Comparison of ENCODE assay signal across 2 cellular contexts in the genomic region with DNA sequence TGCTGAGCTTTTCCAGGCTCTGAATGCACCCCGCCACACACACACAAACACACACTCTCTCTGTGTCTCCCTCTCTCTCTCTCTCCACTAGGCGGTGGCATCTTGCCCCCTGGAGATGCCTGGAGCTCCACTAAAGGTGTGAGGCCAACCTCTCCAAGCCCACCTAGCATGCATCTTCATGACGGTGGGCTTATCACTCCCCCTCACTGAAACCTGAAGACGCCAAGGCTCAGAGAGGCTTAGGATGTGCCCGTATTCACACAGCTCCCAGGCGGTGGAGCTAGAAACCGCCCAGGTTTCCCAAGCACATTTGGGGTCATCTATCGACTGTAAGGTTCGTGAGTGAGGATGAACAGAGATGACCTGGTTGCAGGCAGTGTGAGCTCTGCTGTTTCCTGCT.
TF ChIP-seq lines count a peak whose summit lies in the region.

No MANE protein-coding gene starts in this region.

TF ChIP-seq in A549, 52 proteins besides CTCF, POLR2A, EP300 and RAD21:
- TF ChIP-seq ZSCAN20 (CRISPR knock-in tag; IDR thresholded peaks at IDR 0.05) (no peak), TP53 (CRISPR knock-in tag; IDR thresholded peaks at IDR 0.05) (no peak), FOSL2 (IDR thresholded peaks at IDR 0.05) (no peak), FOSL2 (CRISPR knock-in tag; IDR thresholded peaks at IDR 0.05) (no peak), REST (IDR thresholded peaks at IDR 0.05) (no peak), NR3C1 (IDR thresholded peaks at IDR 0.05) (no peak), USF2 (IDR thresholded peaks at IDR 0.05) (no peak)
TF ChIP-seq in A549: peak in this region for 0.

TF ChIP-seq in H1, 55 proteins besides CTCF, POLR2A, EP300 and RAD21:
- TF ChIP-seq, protein P1, sequence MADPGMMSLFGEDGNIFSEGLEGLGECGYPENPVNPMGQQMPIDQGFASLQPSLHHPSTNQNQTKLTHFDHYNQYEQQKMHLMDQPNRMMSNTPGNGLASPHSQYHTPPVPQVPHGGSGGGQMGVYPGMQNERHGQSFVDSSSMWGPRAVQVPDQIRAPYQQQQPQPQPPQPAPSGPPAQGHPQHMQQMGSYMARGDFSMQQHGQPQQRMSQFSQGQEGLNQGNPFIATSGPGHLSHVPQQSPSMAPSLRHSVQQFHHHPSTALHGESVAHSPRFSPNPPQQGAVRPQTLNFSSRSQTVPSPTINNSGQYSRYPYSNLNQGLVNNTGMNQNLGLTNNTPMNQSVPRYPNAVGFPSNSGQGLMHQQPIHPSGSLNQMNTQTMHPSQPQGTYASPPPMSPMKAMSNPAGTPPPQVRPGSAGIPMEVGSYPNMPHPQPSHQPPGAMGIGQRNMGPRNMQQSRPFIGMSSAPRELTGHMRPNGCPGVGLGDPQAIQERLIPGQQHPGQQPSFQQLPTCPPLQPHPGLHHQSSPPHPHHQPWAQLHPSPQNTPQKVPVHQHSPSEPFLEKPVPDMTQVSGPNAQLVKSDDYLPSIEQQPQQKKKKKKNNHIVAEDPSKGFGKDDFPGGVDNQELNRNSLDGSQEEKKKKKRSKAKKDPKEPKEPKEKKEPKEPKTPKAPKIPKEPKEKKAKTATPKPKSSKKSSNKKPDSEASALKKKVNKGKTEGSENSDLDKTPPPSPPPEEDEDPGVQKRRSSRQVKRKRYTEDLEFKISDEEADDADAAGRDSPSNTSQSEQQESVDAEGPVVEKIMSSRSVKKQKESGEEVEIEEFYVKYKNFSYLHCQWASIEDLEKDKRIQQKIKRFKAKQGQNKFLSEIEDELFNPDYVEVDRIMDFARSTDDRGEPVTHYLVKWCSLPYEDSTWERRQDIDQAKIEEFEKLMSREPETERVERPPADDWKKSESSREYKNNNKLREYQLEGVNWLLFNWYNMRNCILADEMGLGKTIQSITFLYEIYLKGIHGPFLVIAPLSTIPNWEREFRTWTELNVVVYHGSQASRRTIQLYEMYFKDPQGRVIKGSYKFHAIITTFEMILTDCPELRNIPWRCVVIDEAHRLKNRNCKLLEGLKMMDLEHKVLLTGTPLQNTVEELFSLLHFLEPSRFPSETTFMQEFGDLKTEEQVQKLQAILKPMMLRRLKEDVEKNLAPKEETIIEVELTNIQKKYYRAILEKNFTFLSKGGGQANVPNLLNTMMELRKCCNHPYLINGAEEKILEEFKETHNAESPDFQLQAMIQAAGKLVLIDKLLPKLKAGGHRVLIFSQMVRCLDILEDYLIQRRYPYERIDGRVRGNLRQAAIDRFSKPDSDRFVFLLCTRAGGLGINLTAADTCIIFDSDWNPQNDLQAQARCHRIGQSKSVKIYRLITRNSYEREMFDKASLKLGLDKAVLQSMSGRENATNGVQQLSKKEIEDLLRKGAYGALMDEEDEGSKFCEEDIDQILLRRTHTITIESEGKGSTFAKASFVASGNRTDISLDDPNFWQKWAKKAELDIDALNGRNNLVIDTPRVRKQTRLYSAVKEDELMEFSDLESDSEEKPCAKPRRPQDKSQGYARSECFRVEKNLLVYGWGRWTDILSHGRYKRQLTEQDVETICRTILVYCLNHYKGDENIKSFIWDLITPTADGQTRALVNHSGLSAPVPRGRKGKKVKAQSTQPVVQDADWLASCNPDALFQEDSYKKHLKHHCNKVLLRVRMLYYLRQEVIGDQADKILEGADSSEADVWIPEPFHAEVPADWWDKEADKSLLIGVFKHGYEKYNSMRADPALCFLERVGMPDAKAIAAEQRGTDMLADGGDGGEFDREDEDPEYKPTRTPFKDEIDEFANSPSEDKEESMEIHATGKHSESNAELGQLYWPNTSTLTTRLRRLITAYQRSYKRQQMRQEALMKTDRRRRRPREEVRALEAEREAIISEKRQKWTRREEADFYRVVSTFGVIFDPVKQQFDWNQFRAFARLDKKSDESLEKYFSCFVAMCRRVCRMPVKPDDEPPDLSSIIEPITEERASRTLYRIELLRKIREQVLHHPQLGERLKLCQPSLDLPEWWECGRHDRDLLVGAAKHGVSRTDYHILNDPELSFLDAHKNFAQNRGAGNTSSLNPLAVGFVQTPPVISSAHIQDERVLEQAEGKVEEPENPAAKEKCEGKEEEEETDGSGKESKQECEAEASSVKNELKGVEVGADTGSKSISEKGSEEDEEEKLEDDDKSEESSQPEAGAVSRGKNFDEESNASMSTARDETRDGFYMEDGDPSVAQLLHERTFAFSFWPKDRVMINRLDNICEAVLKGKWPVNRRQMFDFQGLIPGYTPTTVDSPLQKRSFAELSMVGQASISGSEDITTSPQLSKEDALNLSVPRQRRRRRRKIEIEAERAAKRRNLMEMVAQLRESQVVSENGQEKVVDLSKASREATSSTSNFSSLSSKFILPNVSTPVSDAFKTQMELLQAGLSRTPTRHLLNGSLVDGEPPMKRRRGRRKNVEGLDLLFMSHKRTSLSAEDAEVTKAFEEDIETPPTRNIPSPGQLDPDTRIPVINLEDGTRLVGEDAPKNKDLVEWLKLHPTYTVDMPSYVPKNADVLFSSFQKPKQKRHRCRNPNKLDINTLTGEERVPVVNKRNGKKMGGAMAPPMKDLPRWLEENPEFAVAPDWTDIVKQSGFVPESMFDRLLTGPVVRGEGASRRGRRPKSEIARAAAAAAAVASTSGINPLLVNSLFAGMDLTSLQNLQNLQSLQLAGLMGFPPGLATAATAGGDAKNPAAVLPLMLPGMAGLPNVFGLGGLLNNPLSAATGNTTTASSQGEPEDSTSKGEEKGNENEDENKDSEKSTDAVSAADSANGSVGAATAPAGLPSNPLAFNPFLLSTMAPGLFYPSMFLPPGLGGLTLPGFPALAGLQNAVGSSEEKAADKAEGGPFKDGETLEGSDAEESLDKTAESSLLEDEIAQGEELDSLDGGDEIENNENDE (IDR thresholded peaks at IDR 0.05; ENCODE audit: insufficient replicate concordance, low read length) = no peak
- TF ChIP-seq SIRT6 (IDR thresholded peaks at IDR 0.05; ENCODE audit: low read length) (no peak), EGR1 (IDR thresholded peaks at IDR 0.05; ENCODE audit: borderline replicate concordance, low read depth, low read length) (no peak), SRF (IDR thresholded peaks at IDR 0.05; ENCODE audit: low read depth, low read length) (no peak), CTBP2 (IDR thresholded peaks at IDR 0.05; ENCODE audit: borderline replicate concordance, insufficient read depth, insufficient read length, low read length) (no peak), CHD1 (IDR thresholded peaks at IDR 0.05; ENCODE audit: low read depth, low read length) (no peak), CEBPB (IDR thresholded peaks at IDR 0.05; ENCODE audit: low read depth, low read length) (no peak), TAF7 (optimal IDR thresholded peaks at IDR 0.05; ENCODE audit: borderline replicate concordance, low read depth, low read length) (no peak), CHD2 (IDR thresholded peaks at IDR 0.05; ENCODE audit: low read length) (no peak), NRF1 (IDR thresholded peaks at IDR 0.05; ENCODE audit: low read depth, low read length) (no peak), TBP (IDR thresholded peaks at IDR 0.05; ENCODE audit: low read depth, low read length) (no peak)
